In the genomic region with DNA sequence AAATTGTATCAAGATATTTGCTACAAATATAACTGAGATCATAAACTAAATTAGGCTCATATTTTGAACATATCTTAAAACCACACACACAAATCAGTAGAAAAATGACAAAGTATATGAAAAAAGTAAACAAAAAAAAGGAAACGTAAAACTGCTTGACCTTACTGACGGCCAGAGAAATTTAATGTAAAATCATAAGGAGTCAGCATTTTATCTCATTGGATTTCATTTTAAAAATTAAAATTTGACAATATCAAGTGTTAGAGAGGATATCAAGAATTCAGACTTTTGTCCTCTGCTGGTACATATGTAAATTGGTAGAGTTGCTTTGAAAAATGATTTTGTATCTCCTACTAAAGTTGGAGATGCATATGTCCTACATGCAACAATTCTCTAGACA, we compare ENCODE assay signal across 24 cellular contexts.
DNase-seq lines count a peak whose midpoint lies in the region; ATAC-seq, FAIRE-seq and TF ChIP-seq lines count a peak whose summit lies in the region.
"Had no signal": no experiment of that assay in that cellular context is flagged by ENCODE, and none has a peak within 500 bp of the region (broad histone marks: within the 10 kb centered on the region; RNA-seq: fewer than 3 reads in every experiment).

No MANE protein-coding gene starts in this region.

- WGBS in HepG2 (ENCODE audit: low lambda C conversion rate): 98% methylated on average over 2 of the region's 2 CpGs
- WGBS in right lobe of liver (ENCODE audit: insufficient coverage, low coverage, low lambda C conversion rate, missing lambda C conversion rate): 84% methylated on average over 2 of the region's 2 CpGs

- DNase-seq in HepG2 (ENCODE audit: low spot score) (no peak), right lobe of liver (no peak), WTC11 (ENCODE audit: low spot score) (no peak), progenitor cell of endocrine pancreas (ENCODE audit: low spot score, unreplicated experiment) (no peak)
- no peak for DNase-seq in stimulated activated effector memory CD8-positive, alpha-beta T cell treated with anti-CD3 and anti-CD28 coated beads, Interleukin-12 subunit alpha, Interleukin-12 subunit beta, amount 100 ng/mL, for 72 hours (ENCODE audit: low spot score in 2 of 2)
- DNase-seq: ACHN; BE2C; C1 segment of cervical spinal cord; CD4-positive, alpha-beta memory T cell; CD4-positive, CD25-positive, alpha-beta regulatory T cell; CD8-positive, alpha-beta memory T cell; COR-L47; DMS 273 treated with DMSO at 0.1 percent for 48 hours; DMS153; DMS79; DND-41; EL; GDM1 had no signal

- no peak overlapping the region for H3K27ac ChIP-seq in HepG2 (ENCODE audit: extremely low read length, insufficient read depth, low read length)
- no peak overlapping the region for H3K27ac ChIP-seq in right lobe of liver
- H3K27ac ChIP-seq: 22Rv1, BLaER1 had no signal

- H3K36me3 Mint-ChIP-seq in WTC11 (peaks cover 24% of the 10 kb centered on the region), progenitor cell of endocrine pancreas (ENCODE audit: insufficient read depth) (no peaks in the 10 kb centered on the region)
- no peaks in the 10 kb centered on the region for H3K36me3 Mint-ChIP-seq in stimulated activated effector memory CD8-positive, alpha-beta T cell treated with anti-CD3 and anti-CD28 coated beads, Interleukin-12 subunit alpha, Interleukin-12 subunit beta, amount 100 ng/mL, for 72 hours
- H3K36me3 Mint-ChIP-seq: CD14-positive monocyte had no signal

- H3K4me3 Mint-ChIP-seq in WTC11 (no peak overlapping the region), progenitor cell of endocrine pancreas (ENCODE audit: low read depth) (no peak overlapping the region)
- no peak overlapping the region for H3K4me3 Mint-ChIP-seq in stimulated activated effector memory CD8-positive, alpha-beta T cell treated with anti-CD3 and anti-CD28 coated beads, Interleukin-12 subunit alpha, Interleukin-12 subunit beta, amount 100 ng/mL, for 72 hours
- H3K4me3 Mint-ChIP-seq: CD14-positive monocyte; CD4-positive, alpha-beta memory T cell; CD4-positive, CD25-positive, alpha-beta regulatory T cell; CD8-positive, alpha-beta memory T cell had no signal

- BruUV-seq in HepG2 (replicated peaks; lab: Mats Ljungman, UMichigan): no TSS peak

- H3K4me3 ChIP-seq in HepG2 (replicated peaks in 1 of 3; ENCODE audit: insufficient read depth in 1 of 3, low read depth in 2 of 3, low read length in 3 of 3): no peak overlapping the region
- H3K4me3 ChIP-seq in right lobe of liver: no peak overlapping the region
- H3K4me3 ChIP-seq: BLaER1, GM12878 had no signal

- FAIRE-seq in HepG2 (lab: Jason Lieb, UNC): no peak
- FAIRE-seq: GM12878, GM12892, GM18507 had no signal

- no peak for TF ChIP-seq POLR2A in HepG2 (IDR thresholded peaks at IDR 0.05; ENCODE audit: insufficient read depth in 1 of 2, low read depth in 2 of 2, low read length in 2 of 2)
- no peak for TF ChIP-seq POLR2A in right lobe of liver (IDR thresholded peaks at IDR 0.05)

- H3K27ac Mint-ChIP-seq in WTC11: peak overlapping the region; percentile 11; the same call in 1 of the 2 replicates
- H3K27ac Mint-ChIP-seq in progenitor cell of endocrine pancreas: no peak overlapping the region
- H3K27ac Mint-ChIP-seq in stimulated activated effector memory CD8-positive, alpha-beta T cell treated with anti-CD3 and anti-CD28 coated beads, Interleukin-12 subunit alpha, Interleukin-12 subunit beta, amount 100 ng/mL, for 72 hours: no peak overlapping the region
- H3K27ac Mint-ChIP-seq: CD14-positive monocyte; CD4-positive, alpha-beta memory T cell; CD4-positive, CD25-positive, alpha-beta regulatory T cell; CD8-positive, alpha-beta memory T cell had no signal

- intact Hi-C loops in HepG2 (cut with micrococcal nuclease; ENCODE audit: unreplicated experiment) (no loop called here), right lobe of liver (cut with DNase I) (no loop called here)

- in situ Hi-C loops in HepG2 (cut with HindIII; ENCODE audit: extremely low pct_ligation_motif_present, low pct_unique_long_range_greater_than_20kb): no loop called here

- no peak overlapping the region for H3K4me2 ChIP-seq in HepG2 (ENCODE audit: low read depth, low read length)
- H3K4me2 ChIP-seq: BLaER1 had no signal

- TF ChIP-seq RAD21 in HepG2 (CRISPR knock-in tag; IDR thresholded peaks at IDR 0.05): no peak

- H3K4me1 ChIP-seq in HepG2 (ENCODE audit: insufficient read depth, low read length) (no peaks in the 10 kb centered on the region), right lobe of liver (no peaks in the 10 kb centered on the region)
- H3K4me1 ChIP-seq: BE2C, BLaER1 had no signal

- ATAC-seq in HepG2 (no peak), right lobe of liver (no peak), WTC11 (no peak)
- ATAC-seq in stimulated activated effector memory CD8-positive, alpha-beta T cell treated with anti-CD3 and anti-CD28 coated beads, Interleukin-12 subunit alpha, Interleukin-12 subunit beta, amount 100 ng/mL, for 72 hours: no peak
- ATAC-seq: GM12878 had no signal

- no peaks in the 10 kb centered on the region for H3K36me3 ChIP-seq in HepG2 (replicated peaks in 1 of 2; ENCODE audit: control insufficient read depth in 1 of 2, insufficient read depth in 2 of 2, low read length in 2 of 2)
- no peaks in the 10 kb centered on the region for H3K36me3 ChIP-seq in right lobe of liver
- H3K36me3 ChIP-seq: BE2C, BLaER1 had no signal

- POLR2A ChIA-PET in HepG2 (lab: Yijun Ruan, JAX) (no interaction called here), WTC11 (lab: Charles Lee) (no interaction called here)

- H3K27me3 Mint-ChIP-seq in WTC11 (ENCODE audit: low read depth): no peaks in the 10 kb centered on the region
- H3K27me3 Mint-ChIP-seq in progenitor cell of endocrine pancreas: no peaks in the 10 kb centered on the region
- H3K27me3 Mint-ChIP-seq: CD4-positive, alpha-beta memory T cell; CD4-positive, CD25-positive, alpha-beta regulatory T cell; CD8-positive, alpha-beta memory T cell had no signal

- H3K9me3 ChIP-seq in HepG2 (ENCODE audit: low read length) (no peaks in the 10 kb centered on the region), right lobe of liver (no peaks in the 10 kb centered on the region)
- H3K9me3 ChIP-seq: BE2C had no signal

- TF ChIP-seq EP300 in HepG2 (IDR thresholded peaks at IDR 0.05; ENCODE audit: low read depth in 2 of 2, low read length in 2 of 2): no peak
- no peak for TF ChIP-seq EP300 in HepG2 (CRISPR knock-in tag; IDR thresholded peaks at IDR 0.05; ENCODE audit: borderline replicate concordance)

- H3K79me2 ChIP-seq in HepG2 (ENCODE audit: insufficient read depth, low read length): no peaks in the 10 kb centered on the region

- no peak overlapping the region for H3K9ac ChIP-seq in HepG2 (ENCODE audit: insufficient read depth, low read depth, low read length)
- H3K9ac ChIP-seq: BLaER1 had no signal

- no peaks in the 10 kb centered on the region for H3K27me3 ChIP-seq in HepG2 (ENCODE audit: control insufficient read depth in 1 of 2, insufficient read depth in 2 of 2, low read length in 2 of 2)
- H3K27me3 ChIP-seq in right lobe of liver: no peaks in the 10 kb centered on the region
- H3K27me3 ChIP-seq: BE2C, BLaER1 had no signal

- H3K4me1 Mint-ChIP-seq in WTC11 (peaks cover 25% of the 10 kb centered on the region), progenitor cell of endocrine pancreas (ENCODE audit: low read depth) (peaks cover 2% of the 10 kb centered on the region)
- no peaks in the 10 kb centered on the region for H3K4me1 Mint-ChIP-seq in stimulated activated effector memory CD8-positive, alpha-beta T cell treated with anti-CD3 and anti-CD28 coated beads, Interleukin-12 subunit alpha, Interleukin-12 subunit beta, amount 100 ng/mL, for 72 hours
- H3K4me1 Mint-ChIP-seq: CD14-positive monocyte; CD4-positive, alpha-beta memory T cell; CD4-positive, CD25-positive, alpha-beta regulatory T cell; CD8-positive, alpha-beta memory T cell had no signal

- H2AFZ ChIP-seq in HepG2 (ENCODE audit: low read length): no peak overlapping the region

- no peaks in the 10 kb centered on the region for H4K20me1 ChIP-seq in HepG2 (ENCODE audit: insufficient read depth, low read length)
- H4K20me1 ChIP-seq: BLaER1 had no signal

- CTCF ChIA-PET in HepG2 (lab: Yijun Ruan, JAX; ENCODE audit: low intra/inter-chr PET ratio, low total read pairs): no interaction called here
- CTCF ChIA-PET in WTC11 (lab: Charles Lee): no interaction called here

- H3K9me3 Mint-ChIP-seq in WTC11: peaks cover 29% of the 10 kb centered on the region
- peaks cover 16% of the 10 kb centered on the region for H3K9me3 Mint-ChIP-seq in progenitor cell of endocrine pancreas (ENCODE audit: low read depth)
- H3K9me3 Mint-ChIP-seq in stimulated activated effector memory CD8-positive, alpha-beta T cell treated with anti-CD3 and anti-CD28 coated beads, Interleukin-12 subunit alpha, Interleukin-12 subunit beta, amount 100 ng/mL, for 72 hours: peaks cover 12% of the 10 kb centered on the region

- TF ChIP-seq CTCF in HepG2 (CRISPR knock-in tag; IDR thresholded peaks at IDR 0.05) (no peak), right lobe of liver (IDR thresholded peaks at IDR 0.05) (no peak), WTC11 (IDR thresholded peaks at IDR 0.05) (no peak), progenitor cell of endocrine pancreas (IDR thresholded peaks at IDR 0.05; ENCODE audit: unreplicated experiment) (no peak)

TF ChIP-seq in HepG2, 621 proteins besides CTCF, POLR2A, EP300 and RAD21 (continues in another document):
- TF ChIP-seq ZNF879 (CRISPR knock-in tag; IDR thresholded peaks at IDR 0.05) (no peak), MAFK (conservative IDR thresholded peaks at IDR 0.05 in 1 of 2, IDR thresholded peaks at IDR 0.05 in 1 of 2; ENCODE audit: low read length in 2 of 2) (peak; percentile 54 to 80; a peak in 3 of 4 replicates), ZNF891 (CRISPR knock-in tag; IDR thresholded peaks at IDR 0.05) (no peak), MAFF (IDR thresholded peaks at IDR 0.05; ENCODE audit: low read depth, low read length) (peak; percentile 58; the same call in 1 of the 2 replicates)

TF ChIP-seq in WTC11, 78 proteins besides CTCF, POLR2A, EP300 and RAD21 (continues in another document):
- TF ChIP-seq, protein P1, sequence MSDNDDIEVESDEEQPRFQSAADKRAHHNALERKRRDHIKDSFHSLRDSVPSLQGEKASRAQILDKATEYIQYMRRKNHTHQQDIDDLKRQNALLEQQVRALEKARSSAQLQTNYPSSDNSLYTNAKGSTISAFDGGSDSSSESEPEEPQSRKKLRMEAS (CRISPR knock-in tag; IDR thresholded peaks at IDR 0.05): no peak
